ENCODE assay signal across 9 cellular contexts in the genomic region with DNA sequence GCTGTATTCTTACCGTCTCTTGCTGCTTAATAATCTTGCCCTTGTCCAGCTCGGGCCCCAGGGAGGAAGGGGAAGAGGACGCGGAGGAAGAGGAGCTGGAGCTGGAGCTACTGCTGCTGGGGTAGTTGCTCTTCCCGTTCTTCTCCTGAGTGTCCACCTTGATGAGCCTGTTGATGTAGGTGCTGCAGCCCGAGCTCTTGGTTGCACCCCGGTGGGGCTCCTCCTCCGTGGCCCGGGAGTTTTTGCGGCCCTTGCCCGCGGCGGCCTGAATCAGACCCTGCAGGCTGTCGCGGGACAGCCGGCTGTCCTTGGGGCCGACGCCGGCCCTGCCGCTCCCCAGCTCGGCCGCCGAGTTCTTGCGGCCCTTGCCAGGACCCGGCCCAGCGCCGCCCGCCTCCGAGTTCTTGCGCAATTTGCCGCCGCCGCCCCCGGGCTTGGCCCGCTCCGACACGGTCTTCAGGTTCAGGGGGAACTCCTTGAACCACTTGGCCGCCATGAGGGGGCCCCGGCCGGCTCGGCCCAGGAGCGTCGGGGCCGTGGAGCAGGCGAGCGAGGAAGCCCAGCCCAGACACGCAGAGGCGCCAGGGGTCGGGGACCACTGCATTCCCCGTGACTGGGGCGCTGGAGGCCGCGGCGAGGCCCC. TPM values are rescaled to one million over a fixed set of nuclear protein-coding genes. Genes with fewer than 3 reads are reported as not detected.
DNase-seq lines count a peak whose midpoint lies in the region; ATAC-seq and TF ChIP-seq lines count a peak whose summit lies in the region.
"Had no signal": no experiment of that assay in that cellular context is flagged by ENCODE, and none has a peak within 500 bp of the region (broad histone marks: within the 10 kb centered on the region; RNA-seq: fewer than 3 reads in every experiment).

No MANE protein-coding gene starts in this region.

- H3K27me3 ChIP-seq in CD8-positive, alpha-beta T cell (ENCODE audit: insufficient read depth, low read length), result peaks cover 15% of the 10 kb centered on the region
- peaks cover 23% of the 10 kb centered on the region for H3K27me3 ChIP-seq in Panc1 (ENCODE audit: control insufficient read depth, insufficient read depth, low read length)
- H3K27me3 ChIP-seq in heart left ventricle, result peaks cover 0 to 55% (median 23%) of the 10 kb centered on the region in 9 donors

- no TSS peak for BruUV-seq in Panc1 (replicated peaks; lab: Mats Ljungman, UMichigan)

- in situ Hi-C loops in Panc1 (cut with HindIII; ENCODE audit: low pct_unique_long_range_greater_than_20kb, low sequenced_read_pairs), result no loop called here

- CTCF ChIA-PET in CD8-positive, alpha-beta T cell (lab: Charles Lee), result interaction anchor here (0.6 kb wide), 1 partner anchor 9 kb away, joined by 3 read pairs; no protein-coding TSS in a partner anchor
- CTCF ChIA-PET in Panc1 (lab: Charles Lee), result no interaction called here

- no peaks in the 10 kb centered on the region for H3K9me3 ChIP-seq in CD8-positive, alpha-beta T cell (ENCODE audit: low read length)
- H3K9me3 ChIP-seq in Panc1 (ENCODE audit: control insufficient read depth, insufficient read depth, low read depth, low read length), result no peaks in the 10 kb centered on the region
- H3K9me3 ChIP-seq in heart left ventricle, result peaks cover 0 to 16% (median 0%) of the 10 kb centered on the region in 12 donors

- H3K4me1 Mint-ChIP-seq in CD8-positive, alpha-beta T cell (ENCODE audit: low read depth), result peaks cover 18% of the 10 kb centered on the region
- peaks cover 2% of the 10 kb centered on the region for H3K4me1 Mint-ChIP-seq in osteocyte (ENCODE audit: unreplicated experiment)

- H3K4me1 ChIP-seq in CD8-positive, alpha-beta T cell (ENCODE audit: insufficient read depth, low read length), result peaks cover 7% of the 10 kb centered on the region
- H3K4me1 ChIP-seq in Panc1 (ENCODE audit: control insufficient read depth, insufficient read depth, low read length), result no peaks in the 10 kb centered on the region
- H3K4me1 ChIP-seq in heart left ventricle, result peaks cover 0 to 29% (median 9%) of the 10 kb centered on the region in 12 donors

- H3K36me3 ChIP-seq in CD8-positive, alpha-beta T cell (ENCODE audit: insufficient read depth, low read length), result no peaks in the 10 kb centered on the region
- H3K36me3 ChIP-seq in Panc1 (ENCODE audit: control insufficient read depth, insufficient read depth, low read length) (no peaks in the 10 kb centered on the region), heart left ventricle (peaks cover 0 to 23% (median 4%) of the 10 kb centered on the region in 9 donors)

- no peak overlapping the region for H3K27ac ChIP-seq in CD8-positive, alpha-beta T cell (ENCODE audit: low read depth, low read length)
- no peak overlapping the region for H3K27ac ChIP-seq in Panc1 (ENCODE audit: low read length)
- peak overlapping the region; percentile 72 to 94 (median 88) for H3K27ac ChIP-seq in heart left ventricle

- intact Hi-C loops in CD8-positive, alpha-beta T cell (cut with DNase I, micrococcal nuclease), result no loop called here
- intact Hi-C loops in Panc1 (cut with micrococcal nuclease; ENCODE audit: unreplicated experiment), result no loop called here
- intact Hi-C loops in heart left ventricle (cut with DNase I), result loop anchor here in 2 of 10 donors (2.0 kb wide), 1 partner anchor 17 kb away; no protein-coding TSS in a partner anchor

- no peak for ATAC-seq in CD8-positive, alpha-beta T cell
- peak; percentile 64 for ATAC-seq in Panc1
- ATAC-seq in heart left ventricle, result peak in 3 of 4 donors; percentile 45 to 73 (median 72)
- ATAC-seq in GM18505 (IDR thresholded peaks at IDR 0.05; ENCODE audit: unreplicated experiment), result no peak
- no peak for ATAC-seq in HG02938 (IDR thresholded peaks at IDR 0.05; ENCODE audit: unreplicated experiment)

- no peaks in the 10 kb centered on the region for H3K9me3 Mint-ChIP-seq in CD8-positive, alpha-beta T cell
- H3K9me3 Mint-ChIP-seq in osteocyte (ENCODE audit: unreplicated experiment), result no peaks in the 10 kb centered on the region

- H3K4me3 ChIP-seq in CD8-positive, alpha-beta T cell (ENCODE audit: low read depth, low read length), result no peak overlapping the region
- peak overlapping the region; percentile 13 to 15; a peak in 3 of 4 replicates for H3K4me3 ChIP-seq in Panc1 (ENCODE audit: low read depth in 2 of 2, low read length in 2 of 2)
- peak overlapping the region; percentile 43 to 78 (median 64) for H3K4me3 ChIP-seq in heart left ventricle

- H3K36me3 Mint-ChIP-seq in CD8-positive, alpha-beta T cell, result no peaks in the 10 kb centered on the region
- no peaks in the 10 kb centered on the region for H3K36me3 Mint-ChIP-seq in osteocyte (ENCODE audit: unreplicated experiment)

- peak in 2 of 7 experiments; percentile 9 to 50 for DNase-seq in CD8-positive, alpha-beta T cell
- no peak for DNase-seq in Panc1 (ENCODE audit: low read depth, low spot score)
- DNase-seq in heart left ventricle, result peak; percentile 49 to 84 (median 64)
- DNase-seq in osteocyte (ENCODE audit: extremely low spot score, unreplicated experiment), result no peak
- no peak for DNase-seq in OCI-M1 (lab: John Stamatoyannopoulos, UW)
- DNase-seq in 8988T, result no peak

- no peak for TF ChIP-seq POLR2A in heart left ventricle (IDR thresholded peaks at IDR 0.05)
- no peak for TF ChIP-seq POLR2A in GM18505 (IDR thresholded peaks at IDR 0.05; ENCODE audit: borderline replicate concordance, extremely low read depth, insufficient read depth, insufficient read length)

- POLR2A ChIA-PET in CD8-positive, alpha-beta T cell (lab: Charles Lee), result no interaction called here
- POLR2A ChIA-PET in Panc1 (lab: Charles Lee), result interaction anchor here (0.6 kb wide), 1 partner anchor 216 kb away, joined by 3 read pairs; no protein-coding TSS in a partner anchor

- 2 to 24% (median 4%) methylated on average over 5 to 54 of the region's 54 CpGs for WGBS in heart left ventricle, 4 donors

- no peak for TF ChIP-seq CTCF in CD8-positive, alpha-beta T cell (IDR thresholded peaks at IDR 0.05)
- no peak for TF ChIP-seq CTCF in Panc1 (IDR thresholded peaks at IDR 0.05)
- no peak for TF ChIP-seq CTCF in heart left ventricle (IDR thresholded peaks at IDR 0.05)
- no peak for TF ChIP-seq CTCF in osteocyte (IDR thresholded peaks at IDR 0.05)

- peak overlapping the region; percentile 59 for H3K4me3 Mint-ChIP-seq in CD8-positive, alpha-beta T cell
- peak overlapping the region; percentile 12 for H3K4me3 Mint-ChIP-seq in osteocyte (ENCODE audit: unreplicated experiment)

- H3K27ac Mint-ChIP-seq in CD8-positive, alpha-beta T cell, result no peak overlapping the region
- no peak overlapping the region for H3K27ac Mint-ChIP-seq in osteocyte (ENCODE audit: unreplicated experiment)

- peaks cover 42% of the 10 kb centered on the region for H3K27me3 Mint-ChIP-seq in CD8-positive, alpha-beta T cell (ENCODE audit: low read depth)
- H3K27me3 Mint-ChIP-seq in osteocyte (ENCODE audit: unreplicated experiment), result peaks cover 74% of the 10 kb centered on the region

RNA-seq across cellular contexts. Expression of gene TDRD10, which starts 0.5 kb away (rescaled TPM):
- not detected for total RNA-seq in CD8-positive, alpha-beta T cell
- not detected for total RNA-seq in Panc1 (2021; ENCODE audit: unreplicated experiment)
- polyA plus RNA-seq in Panc1 (2012; ENCODE audit: insufficient read length), result not detected
- 1 to 10 TPM in 8 of 9 donors, under 1 TPM in 1; 0.71 to 3.4 (median 1.8) TPM for total RNA-seq in heart left ventricle
- polyA plus RNA-seq in heart left ventricle, result 1 to 10 TPM; 2.9 to 3.0 TPM
- not detected in 2 replicates for total RNA-seq in osteocyte
- total RNA-seq: LHCN-M2 had no signal

RNA-seq across cellular contexts. Expression of gene SHE, which starts 0.7 kb away (rescaled TPM):
- total RNA-seq in CD8-positive, alpha-beta T cell, result not detected
- total RNA-seq in Panc1 (2021; ENCODE audit: unreplicated experiment) (0.03 TPM), heart left ventricle (10 to 100 TPM; 11.1 to 19.4 (median 11.9) TPM), osteocyte (not detected in 2 replicates)
- 0.04 TPM for polyA plus RNA-seq in Panc1 (2012; ENCODE audit: insufficient read length)
- 10 to 100 TPM; 10.1 to 17.7 TPM for polyA plus RNA-seq in heart left ventricle
- total RNA-seq: LHCN-M2 had no signal

RNA-seq across cellular contexts. Expression of gene UBE2Q1, which starts 56.9 kb away (rescaled TPM):
- total RNA-seq in CD8-positive, alpha-beta T cell, result 10 to 100 TPM; 77.5 to 77.7 TPM
- total RNA-seq in Panc1 (2021; ENCODE audit: unreplicated experiment) (96.0 TPM), heart left ventricle (10 to 100 TPM; 22.1 to 79.4 (median 58.8) TPM), osteocyte (77.3 and 82.1 TPM in 2 replicates)
- 153 TPM for polyA plus RNA-seq in Panc1 (2012; ENCODE audit: insufficient read length)
- polyA plus RNA-seq in heart left ventricle, result 10 to 100 TPM; 23.0 to 36.2 TPM

Comparison
In these comparisons a context has a peak if more than half of its experiments do, and no peak if none do; other contexts are left out.
1. ATAC-seq: peak in Panc1 (single experiment) and heart left ventricle (3 of 4); none in CD8-positive, alpha-beta T cell (single experiment), GM18505 (single experiment) and HG02938 (single experiment).
2. DNase-seq: peak in heart left ventricle (5 of 5); none in Panc1 (single experiment), osteocyte (single experiment), OCI-M1 (single experiment) and 8988T (single experiment).
3. H3K27ac ChIP-seq: peak in heart left ventricle (12 of 12); none in CD8-positive, alpha-beta T cell (single experiment) and Panc1 (single experiment).
4. RNA of gene SHE, which starts 0.7 kb away (total RNA-seq): 11.1 to 19.4 TPM in heart left ventricle; not detected in CD8-positive, alpha-beta T cell, 0.03 TPM in Panc1 (single experiment) and not detected in osteocyte; every median in the first group is over 10 times any median in the second.